1 cellular context compared by ENCODE assay signal in the genomic region with DNA sequence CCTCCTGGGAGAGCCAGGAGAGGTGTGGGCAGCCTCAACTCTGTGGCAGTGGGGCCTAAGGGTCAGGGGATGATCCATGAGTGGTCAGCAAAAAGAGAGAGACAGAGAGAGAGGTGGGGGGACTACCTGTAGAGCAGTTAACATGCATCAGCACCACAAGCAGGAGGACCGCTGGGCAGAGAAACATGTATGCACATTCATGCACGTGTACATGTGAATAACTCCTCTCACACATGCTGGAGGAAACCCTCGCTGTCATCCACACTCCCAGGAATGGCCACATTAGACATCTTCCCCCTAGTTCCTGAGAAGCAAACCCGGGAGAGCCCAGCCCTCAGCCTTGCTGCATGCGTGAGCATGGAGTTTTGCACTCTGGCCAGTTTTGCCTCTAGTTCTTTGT.
TF ChIP-seq lines count a peak whose summit lies in the region.

No MANE protein-coding gene starts in this region.

TF ChIP-seq in liver, 16 proteins besides CTCF, POLR2A, EP300 and RAD21 (continued from another document):
- TF ChIP-seq, protein P1, sequence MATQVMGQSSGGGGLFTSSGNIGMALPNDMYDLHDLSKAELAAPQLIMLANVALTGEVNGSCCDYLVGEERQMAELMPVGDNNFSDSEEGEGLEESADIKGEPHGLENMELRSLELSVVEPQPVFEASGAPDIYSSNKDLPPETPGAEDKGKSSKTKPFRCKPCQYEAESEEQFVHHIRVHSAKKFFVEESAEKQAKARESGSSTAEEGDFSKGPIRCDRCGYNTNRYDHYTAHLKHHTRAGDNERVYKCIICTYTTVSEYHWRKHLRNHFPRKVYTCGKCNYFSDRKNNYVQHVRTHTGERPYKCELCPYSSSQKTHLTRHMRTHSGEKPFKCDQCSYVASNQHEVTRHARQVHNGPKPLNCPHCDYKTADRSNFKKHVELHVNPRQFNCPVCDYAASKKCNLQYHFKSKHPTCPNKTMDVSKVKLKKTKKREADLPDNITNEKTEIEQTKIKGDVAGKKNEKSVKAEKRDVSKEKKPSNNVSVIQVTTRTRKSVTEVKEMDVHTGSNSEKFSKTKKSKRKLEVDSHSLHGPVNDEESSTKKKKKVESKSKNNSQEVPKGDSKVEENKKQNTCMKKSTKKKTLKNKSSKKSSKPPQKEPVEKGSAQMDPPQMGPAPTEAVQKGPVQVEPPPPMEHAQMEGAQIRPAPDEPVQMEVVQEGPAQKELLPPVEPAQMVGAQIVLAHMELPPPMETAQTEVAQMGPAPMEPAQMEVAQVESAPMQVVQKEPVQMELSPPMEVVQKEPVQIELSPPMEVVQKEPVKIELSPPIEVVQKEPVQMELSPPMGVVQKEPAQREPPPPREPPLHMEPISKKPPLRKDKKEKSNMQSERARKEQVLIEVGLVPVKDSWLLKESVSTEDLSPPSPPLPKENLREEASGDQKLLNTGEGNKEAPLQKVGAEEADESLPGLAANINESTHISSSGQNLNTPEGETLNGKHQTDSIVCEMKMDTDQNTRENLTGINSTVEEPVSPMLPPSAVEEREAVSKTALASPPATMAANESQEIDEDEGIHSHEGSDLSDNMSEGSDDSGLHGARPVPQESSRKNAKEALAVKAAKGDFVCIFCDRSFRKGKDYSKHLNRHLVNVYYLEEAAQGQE (IDR thresholded peaks at IDR 0.05): peak; percentile 16
